Comparison of ENCODE assay signal across 20 cellular contexts in genomic region chr12:114678718-114679117, GRCh38. TPM values are rescaled to one million over a fixed set of nuclear protein-coding genes. Genes with fewer than 3 reads are reported as not detected.
A peak's percentile ranks its signal among the peaks of the same experiment; 100 is the strongest.
DNase-seq lines count a peak whose midpoint lies in the region; ATAC-seq and TF ChIP-seq lines count a peak whose summit lies in the region.
"Had no signal": no experiment of that assay in that cellular context is flagged by ENCODE, and none has a peak within 500 bp of the region (broad histone marks: within the 10 kb centered on the region; RNA-seq: fewer than 3 reads in every experiment).

No MANE protein-coding gene starts in this region.

- intact Hi-C loops in heart left ventricle (cut with DNase I) = loop anchor here in 1 of 10 donors (10.0 kb wide), 1 partner anchor 496 kb away; no protein-coding TSS in a partner anchor
- intact Hi-C loops in left cardiac atrium (cut with DNase I) = no loop called here
- intact Hi-C loops in mammary epithelial cell (cut with micrococcal nuclease) = no loop called here
- intact Hi-C loops in Calu3 (cut with micrococcal nuclease; ENCODE audit: unreplicated experiment) = no loop called here

- H4K91ac ChIP-seq in mesenchymal stem cell (ENCODE audit: low read length) = no peak overlapping the region

- dilution Hi-C loops in mammary epithelial cell (cut with HindIII; ENCODE audit: low sequenced_read_pairs) = loop anchor here (5.0 kb wide), 2 partner anchors 479 to 1079 kb away; no protein-coding TSS in a partner anchor

- H4K8ac ChIP-seq in mesenchymal stem cell (ENCODE audit: low read length) = no peak overlapping the region

- peaks cover 42% of the 10 kb centered on the region for H3K27me3 Mint-ChIP-seq in Calu3 (ENCODE audit: unreplicated experiment)

- no peak overlapping the region for H2AK5ac ChIP-seq in mesenchymal stem cell (ENCODE audit: low read length, severe bottlenecking)

- BruUV-seq in mammary epithelial cell (replicated peaks; lab: Mats Ljungman, UMichigan) (no TSS peak), Calu3 (replicated peaks; lab: Mats Ljungman, UMichigan) (no TSS peak)

- no peak overlapping the region for H3K4ac ChIP-seq in mesenchymal stem cell (ENCODE audit: low read depth in 1 of 2, low read length in 2 of 2)

- no peaks in the 10 kb centered on the region for H3K9me3 ChIP-seq in heart left ventricle
- no peaks in the 10 kb centered on the region for H3K9me3 ChIP-seq in mammary epithelial cell (replicated peaks; ENCODE audit: insufficient read depth, low read length)
- no peaks in the 10 kb centered on the region for H3K9me3 ChIP-seq in mesenchymal stem cell (ENCODE audit: control insufficient read depth, low read length)
- H3K9me3 ChIP-seq: ascending aorta, gastroesophageal sphincter, tibial nerve had no signal

- CTCF ChIA-PET in mammary epithelial cell (lab: Charles Lee; ENCODE audit: low non-redundant PET) (interaction anchor here (0.6 kb wide), 1 partner anchor 1076 kb away, joined by 4 read pairs; no protein-coding TSS in a partner anchor), Calu3 (lab: Charles Lee) (no interaction called here)

- H3K79me1 ChIP-seq in mesenchymal stem cell (replicated peaks; ENCODE audit: low read length, poor library complexity, severe bottlenecking) = no peaks in the 10 kb centered on the region

- H3K9me3 Mint-ChIP-seq in Calu3 (ENCODE audit: low read depth, unreplicated experiment) = no peaks in the 10 kb centered on the region
- H3K9me3 Mint-ChIP-seq: WTC11 had no signal

- 67 to 88% (median 82%) methylated on average over 2 of the region's 2 CpGs for WGBS in heart left ventricle, 4 donors
- 80% methylated on average over 1 of the region's 2 CpGs for WGBS in mammary epithelial cell (ENCODE audit: low coverage, missing lambda C conversion rate)
- 60% methylated on average over 2 of the region's 2 CpGs for WGBS in mesenchymal stem cell
- 49% methylated on average over 2 of the region's 2 CpGs for WGBS in urinary bladder

- no peak overlapping the region for H2BK15ac ChIP-seq in mesenchymal stem cell (ENCODE audit: low read depth, poor library complexity, severe bottlenecking)

- peaks cover 0 to 41% (median 10%) of the 10 kb centered on the region in 12 donors for H3K4me1 ChIP-seq in heart left ventricle
- H3K4me1 ChIP-seq in mammary epithelial cell (ENCODE audit: insufficient read depth, low read length) = peaks cover 47% of the 10 kb centered on the region
- H3K4me1 ChIP-seq in mesenchymal stem cell (ENCODE audit: control insufficient read depth, insufficient read depth, low read depth, low read length) = peaks cover 8% of the 10 kb centered on the region
- no peaks in the 10 kb centered on the region for H3K4me1 ChIP-seq in urinary bladder (ENCODE audit: insufficient read depth)
- H3K4me1 ChIP-seq: ascending aorta had no signal

- H3K27me3 ChIP-seq in heart left ventricle = peaks cover 0 to 27% (median 0%) of the 10 kb centered on the region in 9 donors
- no peaks in the 10 kb centered on the region for H3K27me3 ChIP-seq in mammary epithelial cell (ENCODE audit: insufficient read depth, low read length)
- H3K27me3 ChIP-seq in mesenchymal stem cell (ENCODE audit: control insufficient read depth in 1 of 2, insufficient read depth in 1 of 2, low read length in 2 of 2) = peaks cover 0 to 49% of the 10 kb centered on the region in 2 experiments
- H3K27me3 ChIP-seq: ascending aorta, gastroesophageal sphincter, tibial nerve had no signal

- no peak overlapping the region for H2BK12ac ChIP-seq in mesenchymal stem cell (ENCODE audit: low read length in 2 of 2)

- DNase-seq in heart left ventricle (no peak), left cardiac atrium (no peak), mammary epithelial cell (no peak), mesenchymal stem cell (no peak), NCI-H1048 (lab: John Stamatoyannopoulos, UW) (no peak), NCI-H82 (lab: John Stamatoyannopoulos, UW) (no peak), Calu3 (no peak)
- DNase-seq: ACHN; activated effector memory CD4-positive, alpha-beta T cell treated with anti-CD3 and anti-CD28 coated beads, Interleukin-2, amount 50 U/mL, for 16 hours; NCI-H1436; NCI-H510A; stimulated activated CD4-positive, alpha-beta T cell treated with anti-CD3 and anti-CD28 coated beads, Interleukin-4, amount 100 ng/mL, for 1 hour; SW 1271 had no signal

- H3K4me2 ChIP-seq in mammary epithelial cell (ENCODE audit: insufficient read depth, low read depth, low read length) (peak overlapping the region; percentile 38), mesenchymal stem cell (ENCODE audit: low read length, poor library complexity, severe bottlenecking) (no peak overlapping the region)
- H3K4me2 ChIP-seq: KMS-11 had no signal

- H3K79me2 ChIP-seq in mammary epithelial cell (ENCODE audit: insufficient read depth, low read length) = peaks cover 100% of the 10 kb centered on the region

- peaks cover 11% of the 10 kb centered on the region for H3K4me1 Mint-ChIP-seq in Calu3 (ENCODE audit: low read depth, unreplicated experiment)

- H3K27ac Mint-ChIP-seq in Calu3 (ENCODE audit: unreplicated experiment) = no peak overlapping the region
- H3K27ac Mint-ChIP-seq: WTC11 had no signal

- H3K9ac ChIP-seq in mammary epithelial cell (ENCODE audit: insufficient read depth, low read length) = peak overlapping the region; percentile 98
- H3K9ac ChIP-seq in mesenchymal stem cell (ENCODE audit: low read length) = peak overlapping the region; percentile 100
- H3K9ac ChIP-seq: KMS-11 had no signal

- TF ChIP-seq POLR2A in heart left ventricle (IDR thresholded peaks at IDR 0.05) = no peak

- TF ChIP-seq CTCF in heart left ventricle (IDR thresholded peaks at IDR 0.05) (no peak), mammary epithelial cell (conservative IDR thresholded peaks at IDR 0.05 in 1 of 2, IDR thresholded peaks at IDR 0.05 in 1 of 2; ENCODE audit: extremely low read depth in 1 of 2, insufficient read depth in 1 of 2, low read depth in 1 of 2, low read length in 2 of 2) (no peak), Calu3 (IDR thresholded peaks at IDR 0.05; ENCODE audit: unreplicated experiment) (no peak)

- ATAC-seq in heart left ventricle (no peak), left cardiac atrium (no peak)
- ATAC-seq: gastroesophageal sphincter, WTC11 had no signal

- in situ Hi-C loops in mammary epithelial cell (cut with MboI; ENCODE audit: low sequenced_read_pairs in 2 of 2) = loop anchor here (5.0 to 25.0 kb wide), 3 partner anchors 459 to 1079 kb away; no protein-coding TSS in a partner anchor

- H3K18ac ChIP-seq in mesenchymal stem cell (ENCODE audit: low read depth in 1 of 2, low read length in 2 of 2) = peak overlapping the region in 1 of 2 experiments; percentile 50

- H3K4me3 ChIP-seq in heart left ventricle = peak overlapping the region in 8 of 12 donors; percentile 56 to 89 (median 74)
- H3K4me3 ChIP-seq in mammary epithelial cell (replicated peaks in 1 of 3; ENCODE audit: insufficient read depth in 1 of 3, low read depth in 2 of 3, low read length in 3 of 3) = peak overlapping the region; percentile 66 to 100 (median 81)
- peak overlapping the region in 1 of 2 experiments; percentile 88 for H3K4me3 ChIP-seq in mesenchymal stem cell (ENCODE audit: insufficient read depth in 1 of 2, low read depth in 1 of 2, low read length in 2 of 2)
- H3K4me3 ChIP-seq in urinary bladder (ENCODE audit: low read depth, low read length) = peak overlapping the region; percentile 93
- H3K4me3 ChIP-seq: tibial nerve had no signal

- H3K36me3 Mint-ChIP-seq in Calu3 (ENCODE audit: insufficient read depth, unreplicated experiment) = peaks cover 12% of the 10 kb centered on the region
- H3K36me3 Mint-ChIP-seq: WTC11 had no signal

- H2BK5ac ChIP-seq in mesenchymal stem cell (ENCODE audit: low read depth, low read length, poor library complexity, severe bottlenecking) = no peak overlapping the region

- H2BK120ac ChIP-seq in mesenchymal stem cell (ENCODE audit: low read depth, low read length) = no peak overlapping the region

- H3K27ac ChIP-seq in heart left ventricle (peak overlapping the region in 3 of 12 donors; percentile 10 to 21 (median 16)), mammary epithelial cell (ENCODE audit: insufficient read depth, low read depth, low read length) (peak overlapping the region; percentile 94), mesenchymal stem cell (ENCODE audit: low read length, poor library complexity, severe bottlenecking) (no peak overlapping the region), urinary bladder (ENCODE audit: low read depth) (peak overlapping the region; percentile 87)
- H3K27ac ChIP-seq: ascending aorta, KMS-11, tibial nerve had no signal

- H3K23ac ChIP-seq in mesenchymal stem cell (ENCODE audit: low read length in 2 of 2) = no peak overlapping the region

- H3K36me3 ChIP-seq in heart left ventricle (peaks cover 0 to 61% (median 27%) of the 10 kb centered on the region in 9 donors), mammary epithelial cell (ENCODE audit: insufficient read depth, low read length) (peaks cover 3% of the 10 kb centered on the region), mesenchymal stem cell (ENCODE audit: control insufficient read depth in 1 of 2, insufficient read depth in 2 of 2, low read depth in 1 of 2, low read length in 2 of 2) (peaks cover 0 to 73% of the 10 kb centered on the region in 2 experiments), urinary bladder (ENCODE audit: insufficient read depth) (peaks cover 13% of the 10 kb centered on the region)

- no peak overlapping the region for H2AFZ ChIP-seq in mammary epithelial cell (ENCODE audit: low read depth, low read length)
- H2AFZ ChIP-seq in mesenchymal stem cell (ENCODE audit: low read depth, low read length) = no peak overlapping the region

- H3K14ac ChIP-seq in mesenchymal stem cell (ENCODE audit: low read length in 2 of 2) = no peak overlapping the region

- H4K20me1 ChIP-seq in mammary epithelial cell (ENCODE audit: insufficient read depth, low read length) = no peaks in the 10 kb centered on the region

- H3K4me3 Mint-ChIP-seq in Calu3 (ENCODE audit: low read depth, unreplicated experiment) = no peak overlapping the region

RNA-seq across cellular contexts. Expression of gene TBX3, which starts 5.3 kb away (rescaled TPM):
- total RNA-seq in heart left ventricle (10 to 100 TPM; 10.3 to 31.3 (median 16.2) TPM), left cardiac atrium (10 to 100 TPM in 1 of 2 donors, 1 to 10 TPM in 1; 7.7 to 14.3 TPM), mammary epithelial cell (10 to 100 TPM; 30.7 to 33.8 TPM), urinary bladder (123 TPM), Calu3 (2022) (1.4 and 2.3 TPM in 2 replicates)
- polyA plus RNA-seq in heart left ventricle (10 to 100 TPM; 11.4 to 11.6 TPM), mammary epithelial cell (13.3 TPM), urinary bladder (53.8 TPM)
- 24.5 TPM for polyA minus RNA-seq in mammary epithelial cell
- polyA plus RNA-seq in mesenchymal stem cell (2013, experiment 1 of 2) = 59.8 TPM
- 57.6 TPM for polyA plus RNA-seq in mesenchymal stem cell (2013, experiment 2 of 2)
- total RNA-seq: activated CD8-positive, alpha-beta memory T cell treated with anti-CD3 and anti-CD28 coated beads for 36 hours had no signal
